ENCODE assay signal across 35 cellular contexts in genomic region chr7:124839687-124840086, GRCh38.
"Had no signal": no experiment of that assay in that cellular context is flagged by ENCODE, and none has a peak within 500 bp of the region (broad histone marks: within the 10 kb centered on the region; RNA-seq: fewer than 3 reads in every experiment).

No MANE protein-coding gene starts in this region.

- ATAC-seq: activated CD4-positive, alpha-beta T cell treated with anti-CD3 and anti-CD28 coated beads for 36 hours; activated CD8-positive, alpha-beta memory T cell treated with anti-CD3 and anti-CD28 coated beads, Interleukin-2, amount 10 ng/mL, durations not matched to agents 7 days and 5 days; activated CD8-positive, alpha-beta T cell treated with anti-CD3 and anti-CD28 coated beads, Interleukin-2, amount 10 ng/mL, durations not matched to agents 7 days and 5 days; activated naive CD8-positive, alpha-beta T cell treated with anti-CD3 and anti-CD28 coated beads, Interleukin-2, amount 50 U/mL, for 24 hours; body of pancreas; effector memory CD8-positive, alpha-beta T cell; foreskin keratinocyte; gastrocnemius medialis; heart left ventricle; T-helper 17 cell had no signal

- H3K27ac ChIP-seq: adrenal gland, body of pancreas, esophagus muscularis mucosa, foreskin keratinocyte, gastrocnemius medialis, heart left ventricle, WERI-Rb-1 had no signal

- H3K27me3 Mint-ChIP-seq: activated CD4-positive, alpha-beta memory T cell treated with anti-CD3 and anti-CD28 coated beads for 36 hours; activated CD4-positive, alpha-beta T cell treated with anti-CD3 and anti-CD28 coated beads for 36 hours; activated CD4-positive, alpha-beta T cell treated with anti-CD3 and anti-CD28 coated beads, Interleukin-2, amount 10 ng/mL, durations not matched to agents 24 days and 14 days; activated CD8-positive, alpha-beta memory T cell treated with anti-CD3 and anti-CD28 coated beads, Interleukin-2, amount 10 ng/mL, durations not matched to agents 7 days and 5 days; activated naive CD4-positive, alpha-beta T cell treated with anti-CD3 and anti-CD28 coated beads, Interleukin-2, amount 50 U/mL, for 24 hours; activated naive CD8-positive, alpha-beta T cell treated with anti-CD3 and anti-CD28 coated beads for 36 hours; effector memory CD8-positive, alpha-beta T cell; T-helper 17 cell had no signal

- H3K9me3 ChIP-seq: body of pancreas, esophagus muscularis mucosa, gastrocnemius medialis, heart left ventricle had no signal

- H3K4me1 ChIP-seq: adrenal gland, body of pancreas, esophagus muscularis mucosa, foreskin keratinocyte, gastrocnemius medialis had no signal

- H3K4me3 ChIP-seq: adrenal gland, body of pancreas, esophagus muscularis mucosa, gastrocnemius medialis, heart left ventricle had no signal

- H3K9me3 Mint-ChIP-seq: activated CD4-positive, alpha-beta memory T cell treated with anti-CD3 and anti-CD28 coated beads for 36 hours; activated CD4-positive, alpha-beta T cell treated with anti-CD3 and anti-CD28 coated beads, Interleukin-2, amount 10 ng/mL, durations not matched to agents 24 days and 14 days; activated naive CD4-positive, alpha-beta T cell treated with anti-CD3 and anti-CD28 coated beads for 36 hours; activated naive CD4-positive, alpha-beta T cell treated with anti-CD3 and anti-CD28 coated beads, Interleukin-2, amount 50 U/mL, for 24 hours; activated naive CD8-positive, alpha-beta T cell treated with anti-CD3 and anti-CD28 coated beads for 36 hours; activated naive CD8-positive, alpha-beta T cell treated with anti-CD3 and anti-CD28 coated beads, Interleukin-2, amount 50 U/mL, for 24 hours; activated T-helper 1 cell treated with anti-CD3 and anti-CD28 coated beads, Interleukin-12 subunit alpha, Interleukin-12 subunit beta, Interleukin-2, Interleukin-4 antibody, amounts not matched to agents 30 ng/mL and 10 ng/mL and 1 ng/mL, durations not matched to agents 14 hours and 24 hours and 36 hours; activated T-helper 2 cell treated with anti-CD3 and anti-CD28 coated beads, Interferon-gamma antibody, Interleukin-2, Interleukin-4, amounts not matched to agents 10 μg/mL and 5 μg/mL and 100 μg/mL, durations not matched to agents 14 hours and 24 hours and 36 hours; effector memory CD8-positive, alpha-beta T cell; T-helper 2 cell treated with Interferon-gamma antibody and Interleukin-4, amounts not matched to agents 5 μg/mL and 100 μg/mL, for 36 hours had no signal

- H3K4me3 Mint-ChIP-seq: activated CD4-positive, alpha-beta memory T cell treated with anti-CD3 and anti-CD28 coated beads for 36 hours; activated CD4-positive, alpha-beta T cell treated with anti-CD3 and anti-CD28 coated beads for 36 hours; activated CD4-positive, alpha-beta T cell treated with anti-CD3 and anti-CD28 coated beads, Interleukin-2, amount 10 ng/mL, durations not matched to agents 24 days and 14 days; activated CD8-positive, alpha-beta memory T cell treated with anti-CD3 and anti-CD28 coated beads, Interleukin-2, amount 10 ng/mL, durations not matched to agents 7 days and 5 days; activated CD8-positive, alpha-beta T cell treated with anti-CD3 and anti-CD28 coated beads, Interleukin-2, amount 10 ng/mL, durations not matched to agents 7 days and 5 days; activated naive CD4-positive, alpha-beta T cell treated with anti-CD3 and anti-CD28 coated beads for 36 hours; activated naive CD4-positive, alpha-beta T cell treated with anti-CD3 and anti-CD28 coated beads, Interleukin-2, amount 50 U/mL, for 24 hours; activated naive CD8-positive, alpha-beta T cell treated with anti-CD3 and anti-CD28 coated beads for 36 hours; activated naive CD8-positive, alpha-beta T cell treated with anti-CD3 and anti-CD28 coated beads, Interleukin-2, amount 50 U/mL, for 24 hours; activated T-helper 1 cell treated with anti-CD3 and anti-CD28 coated beads, Interleukin-12 subunit alpha, Interleukin-12 subunit beta, Interleukin-2, Interleukin-4 antibody, amounts not matched to agents 30 ng/mL and 10 ng/mL and 1 ng/mL, durations not matched to agents 14 hours and 24 hours and 36 hours; effector memory CD8-positive, alpha-beta T cell; T-helper 17 cell; T-helper 2 cell treated with Interferon-gamma antibody and Interleukin-4, amounts not matched to agents 5 μg/mL and 100 μg/mL, for 36 hours had no signal

- H3K4me1 Mint-ChIP-seq: activated CD8-positive, alpha-beta memory T cell treated with anti-CD3 and anti-CD28 coated beads, Interleukin-2, amount 10 ng/mL, durations not matched to agents 7 days and 5 days; activated naive CD4-positive, alpha-beta T cell treated with anti-CD3 and anti-CD28 coated beads, Interleukin-2, amount 50 U/mL, for 24 hours had no signal

- DNase-seq: activated CD4-positive, alpha-beta memory T cell treated with anti-CD3 and anti-CD28 coated beads for 36 hours; activated CD4-positive, alpha-beta T cell treated with anti-CD3 and anti-CD28 coated beads for 36 hours; activated CD4-positive, alpha-beta T cell treated with anti-CD3 and anti-CD28 coated beads, Interleukin-2, amount 10 ng/mL, durations not matched to agents 24 days and 14 days; activated CD4-positive, CD25-positive, alpha-beta regulatory T cell; activated CD4-positive, CD25-positive, alpha-beta regulatory T cell treated with anti-CD3 and anti-CD28 coated beads, Interleukin-2, amount 50 U/mL, for 72 hours; activated CD8-positive, alpha-beta memory T cell treated with anti-CD3 and anti-CD28 coated beads, Interleukin-2, amount 10 ng/mL, durations not matched to agents 7 days and 5 days; activated CD8-positive, alpha-beta memory T cell treated with anti-CD3 and anti-CD28 coated beads, Interleukin-2, amount 50 U/mL, for 4 hours; activated CD8-positive, alpha-beta T cell treated with anti-CD3 and anti-CD28 coated beads, Interleukin-2, amount 10 ng/mL, durations not matched to agents 7 days and 5 days; activated effector memory CD4-positive, alpha-beta T cell treated with anti-CD3 and anti-CD28 coated beads, Interleukin-2, amount 50 U/mL, for 16 hours; activated naive CD4-positive, alpha-beta T cell treated with anti-CD3 and anti-CD28 coated beads for 36 hours; activated naive CD8-positive, alpha-beta T cell treated with anti-CD3 and anti-CD28 coated beads for 36 hours; activated naive CD8-positive, alpha-beta T cell treated with anti-CD3 and anti-CD28 coated beads, Interleukin-2, amount 50 U/mL, for 24 hours; activated T-cell treated with anti-CD3 and anti-CD28 coated beads, Interleukin-2, amount 50 U/mL, for 1 hour; activated T-cell treated with anti-CD3 and anti-CD28 coated beads, Interleukin-2, amount 50 U/mL, for 48 hours; adrenal gland; aorta; body of pancreas; caudate nucleus; cortex of kidney; effector CD4-positive, alpha-beta T cell; effector memory CD8-positive, alpha-beta T cell; erythroblast; foreskin keratinocyte; gastrocnemius medialis; glutamatergic neuron; heart left ventricle; T-helper 1 cell; T-helper 17 cell; T1000; WERI-Rb-1 had no signal

- H3K27ac Mint-ChIP-seq: activated CD4-positive, alpha-beta memory T cell treated with anti-CD3 and anti-CD28 coated beads for 36 hours; activated CD4-positive, alpha-beta T cell treated with anti-CD3 and anti-CD28 coated beads for 36 hours; activated CD4-positive, alpha-beta T cell treated with anti-CD3 and anti-CD28 coated beads, Interleukin-2, amount 10 ng/mL, durations not matched to agents 24 days and 14 days; activated CD8-positive, alpha-beta memory T cell treated with anti-CD3 and anti-CD28 coated beads, Interleukin-2, amount 10 ng/mL, durations not matched to agents 7 days and 5 days; activated CD8-positive, alpha-beta T cell treated with anti-CD3 and anti-CD28 coated beads, Interleukin-2, amount 10 ng/mL, durations not matched to agents 7 days and 5 days; activated naive CD4-positive, alpha-beta T cell treated with anti-CD3 and anti-CD28 coated beads for 36 hours; activated naive CD4-positive, alpha-beta T cell treated with anti-CD3 and anti-CD28 coated beads, Interleukin-2, amount 50 U/mL, for 24 hours; activated naive CD8-positive, alpha-beta T cell treated with anti-CD3 and anti-CD28 coated beads for 36 hours; activated naive CD8-positive, alpha-beta T cell treated with anti-CD3 and anti-CD28 coated beads, Interleukin-2, amount 50 U/mL, for 24 hours; activated T-helper 1 cell treated with anti-CD3 and anti-CD28 coated beads, Interleukin-12 subunit alpha, Interleukin-12 subunit beta, Interleukin-2, Interleukin-4 antibody, amounts not matched to agents 30 ng/mL and 10 ng/mL and 1 ng/mL, durations not matched to agents 14 hours and 24 hours and 36 hours; activated T-helper 2 cell treated with anti-CD3 and anti-CD28 coated beads, Interferon-gamma antibody, Interleukin-2, Interleukin-4, amounts not matched to agents 10 μg/mL and 5 μg/mL and 100 μg/mL, durations not matched to agents 14 hours and 24 hours and 36 hours; T-helper 2 cell treated with Interferon-gamma antibody and Interleukin-4, amounts not matched to agents 5 μg/mL and 100 μg/mL, for 36 hours had no signal

- H3K27me3 ChIP-seq: adrenal gland, body of pancreas, esophagus muscularis mucosa, foreskin keratinocyte, gastrocnemius medialis, heart left ventricle had no signal

- H3K36me3 ChIP-seq: adrenal gland, WERI-Rb-1 had no signal
